Comparison of ENCODE assay signal across 1 cellular context in the genomic region with DNA sequence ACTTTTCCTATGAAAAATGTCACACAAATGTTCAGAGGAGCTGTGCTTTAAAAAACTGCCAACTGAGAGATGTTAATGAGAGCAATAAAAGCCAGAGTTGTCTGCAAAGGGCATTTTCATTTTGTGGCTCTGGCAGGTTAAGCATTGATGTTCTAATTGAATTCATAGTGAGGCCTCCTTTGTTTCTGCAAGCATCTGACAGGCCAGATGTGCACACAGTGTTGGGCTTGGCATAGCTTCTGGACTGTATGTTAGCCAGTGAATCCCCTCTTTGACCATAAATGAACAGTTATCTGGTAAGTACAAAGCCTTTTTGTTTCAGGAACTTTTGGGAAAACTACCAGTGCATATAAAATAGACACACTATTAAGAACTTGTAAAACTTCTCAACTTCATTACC.
TF ChIP-seq lines count a peak whose summit lies in the region.

No MANE protein-coding gene starts in this region.

TF ChIP-seq in HEK293, 187 proteins besides CTCF, POLR2A, EP300 and RAD21 (continued from another document):
- 0 out of 2 replicates have a peak, but pooled peaks have one; percentile 28 for TF ChIP-seq ZNF449 (tag by site-specific recombination; IDR thresholded peaks at IDR 0.05)
- no peak for TF ChIP-seq ZNF16 (tag by site-specific recombination; IDR thresholded peaks at IDR 0.05; ENCODE audit: low read depth)
TF ChIP-seq in HEK293: peak in this region for 2.
